ENCODE assay signal across 3 cellular contexts in genomic region chr16:117381-118365, GRCh38.
TF ChIP-seq lines count a peak whose summit lies in the region.

No MANE protein-coding gene starts in this region.

TF ChIP-seq in HCT116, 20 proteins besides CTCF, POLR2A, EP300 and RAD21:
- TF ChIP-seq TCF7L2 (IDR thresholded peaks at IDR 0.05; ENCODE audit: borderline replicate concordance, extremely low read depth, insufficient read depth, insufficient read length), result peak; percentile 24
- no peak for TF ChIP-seq MAX (IDR thresholded peaks at IDR 0.05)

TF ChIP-seq in endothelial cell of umbilical vein, 7 proteins besides CTCF, POLR2A, EP300 and RAD21:
- TF ChIP-seq POLR2AphosphoS5 (IDR thresholded peaks at IDR 0.05; ENCODE audit: insufficient read depth, low read depth, low read length) (no peak), MAX (IDR thresholded peaks at IDR 0.05; ENCODE audit: insufficient read depth, insufficient read length) (no peak), MYC (IDR thresholded peaks at IDR 0.05; ENCODE audit: low read depth, low read length) (no peak), JUN (IDR thresholded peaks at IDR 0.05; ENCODE audit: borderline replicate concordance, insufficient read depth, insufficient read length, low read depth) (no peak), EZH2 (IDR thresholded peaks at IDR 0.05; ENCODE audit: borderline replicate concordance, low read depth, low read length, severe bottlenecking) (no peak), GATA2 (IDR thresholded peaks at IDR 0.05; ENCODE audit: insufficient read depth, insufficient read length, low read depth, low read length) (no peak), FOS (IDR thresholded peaks at IDR 0.05; ENCODE audit: borderline replicate concordance, insufficient read depth, low read length) (no peak)

TF ChIP-seq in neural cell, 6 proteins besides CTCF, POLR2A, EP300 and RAD21:
- TF ChIP-seq SMC3 (conservative IDR thresholded peaks at IDR 0.05; ENCODE audit: poor library complexity) (no peak), POLR2AphosphoS5 (IDR thresholded peaks at IDR 0.05) (no peak), TAF1 (IDR thresholded peaks at IDR 0.05; ENCODE audit: low read depth) (no peak), EZH2 (IDR thresholded peaks at IDR 0.05; ENCODE audit: borderline replicate concordance, insufficient read depth, low read length, poor library complexity, severe bottlenecking) (no peak), MXI1 (conservative IDR thresholded peaks at IDR 0.05; ENCODE audit: poor library complexity, severe bottlenecking) (no peak)
- TF ChIP-seq, protein P1, sequence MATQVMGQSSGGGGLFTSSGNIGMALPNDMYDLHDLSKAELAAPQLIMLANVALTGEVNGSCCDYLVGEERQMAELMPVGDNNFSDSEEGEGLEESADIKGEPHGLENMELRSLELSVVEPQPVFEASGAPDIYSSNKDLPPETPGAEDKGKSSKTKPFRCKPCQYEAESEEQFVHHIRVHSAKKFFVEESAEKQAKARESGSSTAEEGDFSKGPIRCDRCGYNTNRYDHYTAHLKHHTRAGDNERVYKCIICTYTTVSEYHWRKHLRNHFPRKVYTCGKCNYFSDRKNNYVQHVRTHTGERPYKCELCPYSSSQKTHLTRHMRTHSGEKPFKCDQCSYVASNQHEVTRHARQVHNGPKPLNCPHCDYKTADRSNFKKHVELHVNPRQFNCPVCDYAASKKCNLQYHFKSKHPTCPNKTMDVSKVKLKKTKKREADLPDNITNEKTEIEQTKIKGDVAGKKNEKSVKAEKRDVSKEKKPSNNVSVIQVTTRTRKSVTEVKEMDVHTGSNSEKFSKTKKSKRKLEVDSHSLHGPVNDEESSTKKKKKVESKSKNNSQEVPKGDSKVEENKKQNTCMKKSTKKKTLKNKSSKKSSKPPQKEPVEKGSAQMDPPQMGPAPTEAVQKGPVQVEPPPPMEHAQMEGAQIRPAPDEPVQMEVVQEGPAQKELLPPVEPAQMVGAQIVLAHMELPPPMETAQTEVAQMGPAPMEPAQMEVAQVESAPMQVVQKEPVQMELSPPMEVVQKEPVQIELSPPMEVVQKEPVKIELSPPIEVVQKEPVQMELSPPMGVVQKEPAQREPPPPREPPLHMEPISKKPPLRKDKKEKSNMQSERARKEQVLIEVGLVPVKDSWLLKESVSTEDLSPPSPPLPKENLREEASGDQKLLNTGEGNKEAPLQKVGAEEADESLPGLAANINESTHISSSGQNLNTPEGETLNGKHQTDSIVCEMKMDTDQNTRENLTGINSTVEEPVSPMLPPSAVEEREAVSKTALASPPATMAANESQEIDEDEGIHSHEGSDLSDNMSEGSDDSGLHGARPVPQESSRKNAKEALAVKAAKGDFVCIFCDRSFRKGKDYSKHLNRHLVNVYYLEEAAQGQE (IDR thresholded peaks at IDR 0.05; ENCODE audit: borderline replicate concordance), result no peak
